ENCODE assay signal across 8 cellular contexts in genomic region chr15:52179278-52180195, GRCh38. TPM values are rescaled to one million over a fixed set of nuclear protein-coding genes. Genes with fewer than 3 reads are reported as not detected.
DNase-seq lines count a peak whose midpoint lies in the region; ATAC-seq and TF ChIP-seq lines count a peak whose summit lies in the region.

No MANE protein-coding gene starts in this region.

- H3K4me2 ChIP-seq in OCI-LY3 (ENCODE audit: low read length) = peak overlapping the region; percentile 82

- H3K4me3 ChIP-seq in HUES64 (ENCODE audit: low read length) (peak overlapping the region; percentile 85), OCI-LY3 (ENCODE audit: low read length) (peak overlapping the region; percentile 93)

- ATAC-seq in GM21515 (IDR thresholded peaks at IDR 0.05; ENCODE audit: unreplicated experiment) (peak; percentile 83), esophagus mucosa (peak; percentile 92)

- no peak for TF ChIP-seq CTCF in OCI-LY3 (IDR thresholded peaks at IDR 0.05; ENCODE audit: low read depth, low read length)

- H3K9ac ChIP-seq in HUES64 (ENCODE audit: low read depth, low read length) (peak overlapping the region; percentile 82), OCI-LY3 (ENCODE audit: low read length) (peak overlapping the region; percentile 81)

- H3K36me3 ChIP-seq in HUES64 (ENCODE audit: insufficient read depth, low read length) = no peaks in the 10 kb centered on the region
- H3K36me3 ChIP-seq in OCI-LY3 (replicated peaks; ENCODE audit: low read depth, low read length) = no peaks in the 10 kb centered on the region

- H3K27me3 ChIP-seq in HUES64 (ENCODE audit: insufficient read depth, low read length) (peaks cover 29% of the 10 kb centered on the region), OCI-LY3 (ENCODE audit: low read depth, low read length) (no peaks in the 10 kb centered on the region)

- WGBS in HUES64 = under 1% methylated on average over 105 of the region's 105 CpGs

- H2AFZ ChIP-seq in OCI-LY3 (ENCODE audit: low read depth, low read length) = peak overlapping the region; percentile 92

- H3K4me1 ChIP-seq in HUES64 (ENCODE audit: insufficient read depth, low read length) = peaks cover 8% of the 10 kb centered on the region; the same call in 1 of the 2 replicates
- peaks cover 23% of the 10 kb centered on the region for H3K4me1 ChIP-seq in OCI-LY3 (ENCODE audit: low read length)

- H3K79me2 ChIP-seq in OCI-LY3 (ENCODE audit: low read length) = peaks cover 28% of the 10 kb centered on the region

- no peaks in the 10 kb centered on the region for H3K9me3 ChIP-seq in HUES64 (ENCODE audit: insufficient read depth, low read depth, low read length)
- no peaks in the 10 kb centered on the region for H3K9me3 ChIP-seq in OCI-LY3 (ENCODE audit: insufficient read depth, low read length)

- H3K27ac ChIP-seq in HUES64 (ENCODE audit: low read depth, low read length) = peak overlapping the region; percentile 75; the same call in 1 of the 2 replicates
- H3K27ac ChIP-seq in OCI-LY3 (ENCODE audit: low read length) = peak overlapping the region; percentile 57

- H4K20me1 ChIP-seq in OCI-LY3 (ENCODE audit: insufficient read depth, low read length) = peaks cover 29% of the 10 kb centered on the region

- peak; percentile 5 for DNase-seq in DMS153 treated with DMSO at 0.1 percent for 48 hours (lab: John Stamatoyannopoulos, UW; ENCODE audit: unreplicated experiment)
- DNase-seq in activated T-cell treated with anti-CD3 and anti-CD28 coated beads, Interleukin-2, amount 50 U/mL, for 48 hours = peak; percentile 89 to 91
- DNase-seq in myocyte (ENCODE audit: low read depth) = peak; percentile 74
- peak; percentile 78 to 80 for DNase-seq in stimulated activated CD8-positive, alpha-beta memory T cell treated with anti-CD3 and anti-CD28 coated beads, Interleukin-7, amount 100 ng/mL, for 4 hours (ENCODE audit: low read depth in 2 of 2)

RNA-seq across cellular contexts. Expression of gene GNB5, which starts 11.7 kb away (rescaled TPM):
- polyA plus RNA-seq in HUES64 (2013, experiment 1 of 2) = 19.8 TPM
- 23.8 TPM for polyA plus RNA-seq in HUES64 (2013, experiment 2 of 2)
- total RNA-seq in esophagus mucosa (11.8 TPM), myocyte (14.2 and 21.6 TPM in 2 replicates)
- 31.3 TPM for polyA plus RNA-seq in myocyte (2012)

Comparison
In these comparisons a context has a peak if more than half of its experiments do, and no peak if none do; other contexts are left out.
1. Peak in every context shown above with its lines: DNase-seq, ATAC-seq, H3K4me3 ChIP-seq and H3K27ac ChIP-seq.
2. DNase-seq: peak in every context shown above with its lines; median percentile 90 in activated T-cell treated with anti-CD3 and anti-CD28 coated beads, Interleukin-2, amount 50 U/mL, for 48 hours; 79 in stimulated activated CD8-positive, alpha-beta memory T cell treated with anti-CD3 and anti-CD28 coated beads, Interleukin-7, amount 100 ng/mL, for 4 hours; 74 in myocyte; 5 in DMS153 treated with DMSO at 0.1 percent for 48 hours.